In the genomic region with DNA sequence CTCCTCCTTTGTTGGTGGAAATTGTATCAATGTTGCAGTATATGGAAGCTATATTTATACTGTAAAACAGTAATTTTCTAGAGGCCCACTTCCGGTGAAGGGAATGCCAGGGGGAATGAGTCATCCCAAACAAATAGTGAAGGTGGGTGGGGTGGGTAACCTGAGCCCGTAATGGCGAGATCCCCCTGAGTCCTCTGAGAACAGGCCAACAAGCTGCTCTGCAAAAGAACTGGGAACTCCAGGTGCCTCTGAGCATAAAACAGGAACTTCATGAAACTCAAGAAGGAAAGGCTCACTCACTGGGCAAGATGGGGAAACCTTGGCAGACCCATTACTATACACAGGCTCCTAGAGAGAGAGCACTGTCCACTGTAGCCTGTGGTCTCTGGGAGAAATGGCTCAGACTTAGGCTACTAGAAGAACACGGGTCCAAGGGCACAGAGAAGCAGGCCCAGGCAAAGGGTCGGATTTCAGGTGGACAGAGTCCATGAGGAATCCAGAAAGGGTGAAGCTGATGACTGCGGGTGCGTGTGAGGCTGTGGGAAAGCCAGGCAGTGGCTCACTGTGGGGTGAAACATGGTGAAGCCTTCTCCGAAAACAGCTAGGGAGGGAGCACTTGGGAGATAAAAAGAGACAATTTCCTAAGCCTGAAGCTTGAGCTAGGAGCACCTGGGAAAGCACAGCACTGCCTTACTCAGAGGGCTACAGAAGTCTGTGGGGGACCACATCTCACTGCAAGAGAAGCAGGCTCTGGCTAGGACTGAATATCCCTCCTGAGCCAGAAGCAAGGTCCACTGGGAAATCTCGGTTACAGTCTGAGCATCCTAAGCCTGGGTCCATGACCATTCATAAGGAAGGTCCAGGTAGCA, we compare ENCODE assay signal across 1 cellular context.
TF ChIP-seq lines count a peak whose summit lies in the region.

No MANE protein-coding gene starts in this region.

TF ChIP-seq in HEK293, 187 proteins besides CTCF, POLR2A, EP300 and RAD21 (continued from another document and continues in another):
- TF ChIP-seq, protein P1, sequence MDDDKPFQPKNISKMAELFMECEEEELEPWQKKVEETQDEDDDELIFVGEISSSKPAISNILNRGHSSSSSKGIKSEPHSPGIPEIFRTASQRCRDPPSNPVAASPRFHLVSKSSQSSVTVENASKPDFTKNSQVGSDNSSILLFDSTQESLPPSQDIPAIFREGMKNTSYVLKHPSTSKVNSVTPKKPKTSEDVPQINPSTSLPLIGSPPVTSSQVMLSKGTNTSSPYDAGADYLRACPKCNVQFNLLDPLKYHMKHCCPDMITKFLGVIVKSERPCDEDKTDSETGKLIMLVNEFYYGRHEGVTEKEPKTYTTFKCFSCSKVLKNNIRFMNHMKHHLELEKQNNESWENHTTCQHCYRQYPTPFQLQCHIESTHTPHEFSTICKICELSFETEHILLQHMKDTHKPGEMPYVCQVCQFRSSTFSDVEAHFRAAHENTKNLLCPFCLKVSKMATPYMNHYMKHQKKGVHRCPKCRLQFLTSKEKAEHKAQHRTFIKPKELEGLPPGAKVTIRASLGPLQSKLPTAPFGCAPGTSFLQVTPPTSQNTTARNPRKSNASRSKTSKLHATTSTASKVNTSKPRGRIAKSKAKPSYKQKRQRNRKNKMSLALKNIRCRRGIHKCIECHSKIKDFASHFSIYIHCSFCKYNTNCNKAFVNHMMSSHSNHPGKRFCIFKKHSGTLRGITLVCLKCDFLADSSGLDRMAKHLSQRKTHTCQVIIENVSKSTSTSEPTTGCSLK (tag by site-specific recombination; IDR thresholded peaks at IDR 0.05): no peak
- TF ChIP-seq, protein P2, sequence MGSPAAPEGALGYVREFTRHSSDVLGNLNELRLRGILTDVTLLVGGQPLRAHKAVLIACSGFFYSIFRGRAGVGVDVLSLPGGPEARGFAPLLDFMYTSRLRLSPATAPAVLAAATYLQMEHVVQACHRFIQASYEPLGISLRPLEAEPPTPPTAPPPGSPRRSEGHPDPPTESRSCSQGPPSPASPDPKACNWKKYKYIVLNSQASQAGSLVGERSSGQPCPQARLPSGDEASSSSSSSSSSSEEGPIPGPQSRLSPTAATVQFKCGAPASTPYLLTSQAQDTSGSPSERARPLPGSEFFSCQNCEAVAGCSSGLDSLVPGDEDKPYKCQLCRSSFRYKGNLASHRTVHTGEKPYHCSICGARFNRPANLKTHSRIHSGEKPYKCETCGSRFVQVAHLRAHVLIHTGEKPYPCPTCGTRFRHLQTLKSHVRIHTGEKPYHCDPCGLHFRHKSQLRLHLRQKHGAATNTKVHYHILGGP (tag by site-specific recombination; IDR thresholded peaks at IDR 0.05): no peak
- TF ChIP-seq ZNF146 (tag by site-specific recombination; IDR thresholded peaks at IDR 0.05) (no peak), ZNF24 (tag by site-specific recombination; IDR thresholded peaks at IDR 0.05) (peak; percentile 91), ZNF521 (tag by site-specific recombination; IDR thresholded peaks at IDR 0.05) (no peak), PRDM1 (tag by site-specific recombination; IDR thresholded peaks at IDR 0.05) (peak; percentile 60), ZNF23 (tag by site-specific recombination; IDR thresholded peaks at IDR 0.05; ENCODE audit: borderline replicate concordance) (no peak), ZNF138 (tag by site-specific recombination; IDR thresholded peaks at IDR 0.05; ENCODE audit: borderline replicate concordance) (no peak), SCRT1 (tag by site-specific recombination; IDR thresholded peaks at IDR 0.05; ENCODE audit: borderline replicate concordance) (no peak), FEZF1 (tag by site-specific recombination; IDR thresholded peaks at IDR 0.05) (peak; percentile 19; the same call in 1 of the 2 replicates), ZNF596 (tag by site-specific recombination; IDR thresholded peaks at IDR 0.05) (no peak), ZNF76 (tag by site-specific recombination; IDR thresholded peaks at IDR 0.05; ENCODE audit: borderline replicate concordance, low read depth) (no peak), ZNF785 (tag by site-specific recombination; IDR thresholded peaks at IDR 0.05) (no peak), ZNF433 (tag by site-specific recombination; IDR thresholded peaks at IDR 0.05; ENCODE audit: low read depth) (no peak), KLF1 (tag by site-specific recombination; IDR thresholded peaks at IDR 0.05) (peak; percentile 93), KLF16 (tag by site-specific recombination; IDR thresholded peaks at IDR 0.05) (peak; percentile 87), ZNF184 (tag by site-specific recombination; IDR thresholded peaks at IDR 0.05) (0 out of 2 replicates have a peak, but pooled peaks have one; percentile 46), ZNF37A (tag by site-specific recombination; IDR thresholded peaks at IDR 0.05) (no peak), KLF10 (tag by site-specific recombination; IDR thresholded peaks at IDR 0.05) (peak; percentile 86), ZNF501 (tag by site-specific recombination; IDR thresholded peaks at IDR 0.05) (no peak), ZNF530 (tag by site-specific recombination; IDR thresholded peaks at IDR 0.05; ENCODE audit: low read depth) (no peak), ZNF571 (tag by site-specific recombination; IDR thresholded peaks at IDR 0.05) (no peak), ZNF341 (tag by site-specific recombination; IDR thresholded peaks at IDR 0.05; ENCODE audit: low read depth) (peak; percentile 92), ZNF121 (tag by site-specific recombination; IDR thresholded peaks at IDR 0.05) (no peak), ZNF561 (tag by site-specific recombination; IDR thresholded peaks at IDR 0.05; ENCODE audit: borderline replicate concordance) (0 out of 2 replicates have a peak, but pooled peaks have one; percentile 36), WT1 (tag by site-specific recombination; IDR thresholded peaks at IDR 0.05) (no peak), ZNF777 (tag by site-specific recombination; IDR thresholded peaks at IDR 0.05; ENCODE audit: borderline replicate concordance) (no peak)
- TF ChIP-seq, protein P3, sequence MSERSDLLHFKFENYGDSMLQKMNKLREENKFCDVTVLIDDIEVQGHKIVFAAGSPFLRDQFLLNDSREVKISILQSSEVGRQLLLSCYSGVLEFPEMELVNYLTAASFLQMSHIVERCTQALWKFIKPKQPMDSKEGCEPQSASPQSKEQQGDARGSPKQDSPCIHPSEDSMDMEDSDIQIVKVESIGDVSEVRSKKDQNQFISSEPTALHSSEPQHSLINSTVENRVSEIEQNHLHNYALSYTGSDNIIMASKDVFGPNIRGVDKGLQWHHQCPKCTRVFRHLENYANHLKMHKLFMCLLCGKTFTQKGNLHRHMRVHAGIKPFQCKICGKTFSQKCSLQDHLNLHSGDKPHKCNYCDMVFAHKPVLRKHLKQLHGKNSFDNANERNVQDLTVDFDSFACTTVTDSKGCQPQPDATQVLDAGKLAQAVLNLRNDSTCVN (tag by site-specific recombination; optimal IDR thresholded peaks at IDR 0.05): no peak
- TF ChIP-seq, protein P4, sequence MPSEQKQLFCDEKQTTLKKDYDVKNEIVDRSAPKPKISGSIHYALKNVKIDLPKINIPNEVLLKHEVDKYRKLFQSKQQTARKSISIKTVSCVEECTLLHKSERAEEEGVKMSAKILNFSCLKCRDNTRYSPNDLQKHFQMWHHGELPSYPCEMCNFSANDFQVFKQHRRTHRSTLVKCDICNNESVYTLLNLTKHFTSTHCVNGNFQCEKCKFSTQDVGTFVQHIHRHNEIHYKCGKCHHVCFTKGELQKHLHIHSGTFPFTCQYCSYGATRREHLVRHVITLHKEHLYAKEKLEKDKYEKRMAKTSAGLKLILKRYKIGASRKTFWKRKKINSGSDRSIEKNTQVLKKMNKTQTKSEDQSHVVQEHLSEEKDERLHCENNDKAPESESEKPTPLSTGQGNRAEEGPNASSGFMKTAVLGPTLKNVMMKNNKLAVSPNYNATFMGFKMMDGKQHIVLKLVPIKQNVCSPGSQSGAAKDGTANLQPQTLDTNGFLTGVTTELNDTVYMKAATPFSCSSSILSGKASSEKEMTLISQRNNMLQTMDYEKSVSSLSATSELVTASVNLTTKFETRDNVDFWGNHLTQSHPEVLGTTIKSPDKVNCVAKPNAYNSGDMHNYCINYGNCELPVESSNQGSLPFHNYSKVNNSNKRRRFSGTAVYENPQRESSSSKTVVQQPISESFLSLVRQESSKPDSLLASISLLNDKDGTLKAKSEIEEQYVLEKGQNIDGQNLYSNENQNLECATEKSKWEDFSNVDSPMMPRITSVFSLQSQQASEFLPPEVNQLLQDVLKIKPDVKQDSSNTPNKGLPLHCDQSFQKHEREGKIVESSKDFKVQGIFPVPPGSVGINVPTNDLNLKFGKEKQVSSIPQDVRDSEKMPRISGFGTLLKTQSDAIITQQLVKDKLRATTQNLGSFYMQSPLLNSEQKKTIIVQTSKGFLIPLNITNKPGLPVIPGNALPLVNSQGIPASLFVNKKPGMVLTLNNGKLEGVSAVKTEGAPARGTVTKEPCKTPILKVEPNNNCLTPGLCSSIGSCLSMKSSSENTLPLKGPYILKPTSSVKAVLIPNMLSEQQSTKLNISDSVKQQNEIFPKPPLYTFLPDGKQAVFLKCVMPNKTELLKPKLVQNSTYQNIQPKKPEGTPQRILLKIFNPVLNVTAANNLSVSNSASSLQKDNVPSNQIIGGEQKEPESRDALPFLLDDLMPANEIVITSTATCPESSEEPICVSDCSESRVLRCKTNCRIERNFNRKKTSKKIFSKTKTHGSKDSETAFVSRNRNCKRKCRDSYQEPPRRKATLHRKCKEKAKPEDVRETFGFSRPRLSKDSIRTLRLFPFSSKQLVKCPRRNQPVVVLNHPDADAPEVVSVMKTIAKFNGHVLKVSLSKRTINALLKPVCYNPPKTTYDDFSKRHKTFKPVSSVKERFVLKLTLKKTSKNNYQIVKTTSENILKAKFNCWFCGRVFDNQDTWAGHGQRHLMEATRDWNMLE (tag by site-specific recombination; conservative IDR thresholded peaks at IDR 0.05; ENCODE audit: low read depth): peak; percentile 67
- TF ChIP-seq, protein P5, sequence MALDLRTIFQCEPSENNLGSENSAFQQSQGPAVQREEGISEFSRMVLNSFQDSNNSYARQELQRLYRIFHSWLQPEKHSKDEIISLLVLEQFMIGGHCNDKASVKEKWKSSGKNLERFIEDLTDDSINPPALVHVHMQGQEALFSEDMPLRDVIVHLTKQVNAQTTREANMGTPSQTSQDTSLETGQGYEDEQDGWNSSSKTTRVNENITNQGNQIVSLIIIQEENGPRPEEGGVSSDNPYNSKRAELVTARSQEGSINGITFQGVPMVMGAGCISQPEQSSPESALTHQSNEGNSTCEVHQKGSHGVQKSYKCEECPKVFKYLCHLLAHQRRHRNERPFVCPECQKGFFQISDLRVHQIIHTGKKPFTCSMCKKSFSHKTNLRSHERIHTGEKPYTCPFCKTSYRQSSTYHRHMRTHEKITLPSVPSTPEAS (tag by site-specific recombination; IDR thresholded peaks at IDR 0.05): no peak
- TF ChIP-seq, protein P6, sequence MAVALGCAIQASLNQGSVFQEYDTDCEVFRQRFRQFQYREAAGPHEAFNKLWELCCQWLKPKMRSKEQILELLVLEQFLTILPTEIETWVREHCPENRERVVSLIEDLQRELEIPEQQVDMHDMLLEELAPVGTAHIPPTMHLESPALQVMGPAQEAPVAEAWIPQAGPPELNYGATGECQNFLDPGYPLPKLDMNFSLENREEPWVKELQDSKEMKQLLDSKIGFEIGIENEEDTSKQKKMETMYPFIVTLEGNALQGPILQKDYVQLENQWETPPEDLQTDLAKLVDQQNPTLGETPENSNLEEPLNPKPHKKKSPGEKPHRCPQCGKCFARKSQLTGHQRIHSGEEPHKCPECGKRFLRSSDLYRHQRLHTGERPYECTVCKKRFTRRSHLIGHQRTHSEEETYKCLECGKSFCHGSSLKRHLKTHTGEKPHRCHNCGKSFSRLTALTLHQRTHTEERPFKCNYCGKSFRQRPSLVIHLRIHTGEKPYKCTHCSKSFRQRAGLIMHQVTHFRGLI (tag by site-specific recombination; IDR thresholded peaks at IDR 0.05): peak; percentile 74; the same call in 1 of the 2 replicates
- TF ChIP-seq, protein P7, sequence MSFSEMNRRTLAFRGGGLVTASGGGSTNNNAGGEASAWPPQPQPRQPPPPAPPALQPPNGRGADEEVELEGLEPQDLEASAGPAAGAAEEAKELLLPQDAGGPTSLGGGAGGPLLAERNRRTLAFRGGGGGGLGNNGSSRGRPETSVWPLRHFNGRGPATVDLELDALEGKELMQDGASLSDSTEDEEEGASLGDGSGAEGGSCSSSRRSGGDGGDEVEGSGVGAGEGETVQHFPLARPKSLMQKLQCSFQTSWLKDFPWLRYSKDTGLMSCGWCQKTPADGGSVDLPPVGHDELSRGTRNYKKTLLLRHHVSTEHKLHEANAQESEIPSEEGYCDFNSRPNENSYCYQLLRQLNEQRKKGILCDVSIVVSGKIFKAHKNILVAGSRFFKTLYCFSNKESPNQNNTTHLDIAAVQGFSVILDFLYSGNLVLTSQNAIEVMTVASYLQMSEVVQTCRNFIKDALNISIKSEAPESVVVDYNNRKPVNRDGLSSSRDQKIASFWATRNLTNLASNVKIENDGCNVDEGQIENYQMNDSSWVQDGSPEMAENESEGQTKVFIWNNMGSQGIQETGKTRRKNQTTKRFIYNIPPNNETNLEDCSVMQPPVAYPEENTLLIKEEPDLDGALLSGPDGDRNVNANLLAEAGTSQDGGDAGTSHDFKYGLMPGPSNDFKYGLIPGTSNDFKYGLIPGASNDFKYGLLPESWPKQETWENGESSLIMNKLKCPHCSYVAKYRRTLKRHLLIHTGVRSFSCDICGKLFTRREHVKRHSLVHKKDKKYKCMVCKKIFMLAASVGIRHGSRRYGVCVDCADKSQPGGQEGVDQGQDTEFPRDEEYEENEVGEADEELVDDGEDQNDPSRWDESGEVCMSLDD (tag by site-specific recombination; IDR thresholded peaks at IDR 0.05): 0 out of 2 replicates have a peak, but pooled peaks have one; percentile 35
- TF ChIP-seq, protein P8, sequence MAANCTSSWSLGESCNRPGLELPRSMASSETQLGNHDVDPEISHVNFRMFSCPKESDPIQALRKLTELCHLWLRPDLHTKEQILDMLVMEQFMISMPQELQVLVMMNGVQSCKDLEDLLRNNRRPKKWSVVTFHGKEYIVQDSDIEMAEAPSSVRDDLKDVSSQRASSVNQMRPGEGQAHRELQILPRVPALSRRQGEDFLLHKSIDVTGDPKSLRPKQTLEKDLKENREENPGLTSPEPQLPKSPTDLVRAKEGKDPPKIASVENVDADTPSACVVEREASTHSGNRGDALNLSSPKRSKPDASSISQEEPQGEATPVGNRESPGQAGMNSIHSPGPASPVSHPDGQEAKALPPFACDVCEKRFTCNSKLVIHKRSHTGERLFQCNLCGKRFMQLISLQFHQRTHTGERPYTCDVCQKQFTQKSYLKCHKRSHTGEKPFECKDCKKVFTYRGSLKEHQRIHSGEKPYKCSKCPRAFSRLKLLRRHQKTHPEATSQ (tag by site-specific recombination; IDR thresholded peaks at IDR 0.05): no peak
- TF ChIP-seq, protein P9, sequence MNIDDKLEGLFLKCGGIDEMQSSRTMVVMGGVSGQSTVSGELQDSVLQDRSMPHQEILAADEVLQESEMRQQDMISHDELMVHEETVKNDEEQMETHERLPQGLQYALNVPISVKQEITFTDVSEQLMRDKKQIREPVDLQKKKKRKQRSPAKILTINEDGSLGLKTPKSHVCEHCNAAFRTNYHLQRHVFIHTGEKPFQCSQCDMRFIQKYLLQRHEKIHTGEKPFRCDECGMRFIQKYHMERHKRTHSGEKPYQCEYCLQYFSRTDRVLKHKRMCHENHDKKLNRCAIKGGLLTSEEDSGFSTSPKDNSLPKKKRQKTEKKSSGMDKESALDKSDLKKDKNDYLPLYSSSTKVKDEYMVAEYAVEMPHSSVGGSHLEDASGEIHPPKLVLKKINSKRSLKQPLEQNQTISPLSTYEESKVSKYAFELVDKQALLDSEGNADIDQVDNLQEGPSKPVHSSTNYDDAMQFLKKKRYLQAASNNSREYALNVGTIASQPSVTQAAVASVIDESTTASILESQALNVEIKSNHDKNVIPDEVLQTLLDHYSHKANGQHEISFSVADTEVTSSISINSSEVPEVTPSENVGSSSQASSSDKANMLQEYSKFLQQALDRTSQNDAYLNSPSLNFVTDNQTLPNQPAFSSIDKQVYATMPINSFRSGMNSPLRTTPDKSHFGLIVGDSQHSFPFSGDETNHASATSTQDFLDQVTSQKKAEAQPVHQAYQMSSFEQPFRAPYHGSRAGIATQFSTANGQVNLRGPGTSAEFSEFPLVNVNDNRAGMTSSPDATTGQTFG (tag by site-specific recombination; IDR thresholded peaks at IDR 0.05; ENCODE audit: borderline replicate concordance): no peak
